Comparison of ENCODE assay signal across 25 cellular contexts in genomic region chr16:74661064-74661463, GRCh38. TPM values are rescaled to one million over a fixed set of nuclear protein-coding genes. Genes with fewer than 3 reads are reported as not detected.
DNase-seq lines count a peak whose midpoint lies in the region; ATAC-seq and TF ChIP-seq lines count a peak whose summit lies in the region.
"Had no signal": no experiment of that assay in that cellular context is flagged by ENCODE, and none has a peak within 500 bp of the region (broad histone marks: within the 10 kb centered on the region; RNA-seq: fewer than 3 reads in every experiment).

No MANE protein-coding gene starts in this region.

- CTCF ChIA-PET in CD8-positive, alpha-beta T cell (lab: Charles Lee), result no interaction called here

- H3K4me2 ChIP-seq in BLaER1, result peak overlapping the region; percentile 44
- H3K4me2 ChIP-seq in BLaER1 treated with 17β-estradiol and CSF1 and Interleukin-3, amounts not matched to agents 10 nM and 100 nM, result peak overlapping the region; percentile 4 to 86 (median 48); a peak in 14 of 22 replicates

- H3K4me3 Mint-ChIP-seq in activated T-helper 1 cell treated with anti-CD3 and anti-CD28 coated beads, Interleukin-12 subunit alpha, Interleukin-12 subunit beta, Interleukin-2, Interleukin-4 antibody, amounts not matched to agents 30 ng/mL and 10 ng/mL and 1 ng/mL, durations not matched to agents 14 hours and 24 hours and 36 hours, result peak overlapping the region; percentile 19
- no peak overlapping the region for H3K4me3 Mint-ChIP-seq in memory B cell
- no peak overlapping the region for H3K4me3 Mint-ChIP-seq in HFFc6
- no peak overlapping the region for H3K4me3 Mint-ChIP-seq in CD8-positive, alpha-beta T cell
- H3K4me3 Mint-ChIP-seq: activated naive CD4-positive, alpha-beta T cell treated with anti-CD3 and anti-CD28 coated beads for 36 hours; CD14-positive monocyte; stimulated activated memory B cell treated with anti-CD40 and anti-IgM and Interleukin-4, amounts not matched to agents 10 μg/mL and 1 μg/mL and 100 μg/mL, for 72 hours had no signal

- H3K36me3 Mint-ChIP-seq in activated T-helper 1 cell treated with anti-CD3 and anti-CD28 coated beads, Interleukin-12 subunit alpha, Interleukin-12 subunit beta, Interleukin-2, Interleukin-4 antibody, amounts not matched to agents 30 ng/mL and 10 ng/mL and 1 ng/mL, durations not matched to agents 14 hours and 24 hours and 36 hours (ENCODE audit: low read depth), result peaks cover 59% of the 10 kb centered on the region
- peaks cover 29% of the 10 kb centered on the region for H3K36me3 Mint-ChIP-seq in memory B cell
- H3K36me3 Mint-ChIP-seq in HFFc6 (ENCODE audit: low read depth), result peaks cover 40% of the 10 kb centered on the region
- H3K36me3 Mint-ChIP-seq in CD8-positive, alpha-beta T cell, result peaks cover 77% of the 10 kb centered on the region

- H3K27ac Mint-ChIP-seq in activated T-helper 1 cell treated with anti-CD3 and anti-CD28 coated beads, Interleukin-12 subunit alpha, Interleukin-12 subunit beta, Interleukin-2, Interleukin-4 antibody, amounts not matched to agents 30 ng/mL and 10 ng/mL and 1 ng/mL, durations not matched to agents 14 hours and 24 hours and 36 hours, result no peak overlapping the region
- H3K27ac Mint-ChIP-seq in memory B cell (peak overlapping the region; percentile 17), HFFc6 (no peak overlapping the region)
- H3K27ac Mint-ChIP-seq in CD8-positive, alpha-beta T cell, result no peak overlapping the region
- H3K27ac Mint-ChIP-seq: activated CD8-positive, alpha-beta T cell treated with anti-CD3 and anti-CD28 coated beads, Interleukin-2, amount 10 ng/mL, durations not matched to agents 7 days and 5 days; activated naive CD4-positive, alpha-beta T cell treated with anti-CD3 and anti-CD28 coated beads for 36 hours; IgD-negative memory B cell; stimulated activated memory B cell treated with anti-CD40 and anti-IgM and Interleukin-4, amounts not matched to agents 10 μg/mL and 1 μg/mL and 100 μg/mL, for 72 hours; T-cell had no signal

- no peak overlapping the region for H3K4me3 ChIP-seq in BLaER1
- no peak overlapping the region for H3K4me3 ChIP-seq in BLaER1 treated with 17β-estradiol and CSF1 and Interleukin-3, amounts not matched to agents 10 nM and 100 nM
- H3K4me3 ChIP-seq in CD8-positive, alpha-beta T cell (ENCODE audit: low read depth, low read length), result no peak overlapping the region
- H3K4me3 ChIP-seq: cardiac muscle cell, heart left ventricle, lower lobe of right lung, SJSA1 had no signal

- H3K4me1 ChIP-seq in BLaER1, result peaks cover 86% of the 10 kb centered on the region
- peaks cover 69 to 94% (median 80%) of the 10 kb centered on the region in 10 experiments for H3K4me1 ChIP-seq in BLaER1 treated with 17β-estradiol and CSF1 and Interleukin-3, amounts not matched to agents 10 nM and 100 nM
- peaks cover 55% of the 10 kb centered on the region for H3K4me1 ChIP-seq in CD8-positive, alpha-beta T cell (ENCODE audit: insufficient read depth, low read length)

- no peak overlapping the region for H3K9ac ChIP-seq in BLaER1
- 0 out of 22 replicates have a peak overlapping the region, but pooled peaks of 1 of the 11 experiments have one; percentile 6 for H3K9ac ChIP-seq in BLaER1 treated with 17β-estradiol and CSF1 and Interleukin-3, amounts not matched to agents 10 nM and 100 nM

- no peaks in the 10 kb centered on the region for H3K9me3 ChIP-seq in BLaER1
- no peaks in the 10 kb centered on the region for H3K9me3 ChIP-seq in BLaER1 treated with 17β-estradiol and CSF1 and Interleukin-3, amounts not matched to agents 10 nM and 100 nM (replicated peaks in 1 of 11)
- no peaks in the 10 kb centered on the region for H3K9me3 ChIP-seq in CD8-positive, alpha-beta T cell (ENCODE audit: low read length)
- H3K9me3 ChIP-seq: heart left ventricle, lower lobe of right lung, SJSA1 had no signal

- H3K27me3 Mint-ChIP-seq in activated T-helper 1 cell treated with anti-CD3 and anti-CD28 coated beads, Interleukin-12 subunit alpha, Interleukin-12 subunit beta, Interleukin-2, Interleukin-4 antibody, amounts not matched to agents 30 ng/mL and 10 ng/mL and 1 ng/mL, durations not matched to agents 14 hours and 24 hours and 36 hours (ENCODE audit: insufficient read depth), result no peaks in the 10 kb centered on the region
- H3K27me3 Mint-ChIP-seq in memory B cell, result no peaks in the 10 kb centered on the region
- H3K27me3 Mint-ChIP-seq in HFFc6 (ENCODE audit: insufficient read depth), result no peaks in the 10 kb centered on the region
- H3K27me3 Mint-ChIP-seq in CD8-positive, alpha-beta T cell (ENCODE audit: low read depth), result no peaks in the 10 kb centered on the region
- H3K27me3 Mint-ChIP-seq: IgD-negative memory B cell; stimulated activated memory B cell treated with anti-CD40 and anti-IgM and Interleukin-4, amounts not matched to agents 10 μg/mL and 1 μg/mL and 100 μg/mL, for 72 hours; T-cell had no signal

- no peak for ATAC-seq in memory B cell (ENCODE audit: low read depth)
- ATAC-seq in CD8-positive, alpha-beta T cell, result no peak
- ATAC-seq: activated CD8-positive, alpha-beta T cell treated with anti-CD3 and anti-CD28 coated beads, Interleukin-2, amount 10 ng/mL, durations not matched to agents 7 days and 5 days; heart left ventricle; lower lobe of right lung; sciatic nerve; stimulated activated memory B cell treated with anti-CD40 and anti-IgM and Interleukin-4, amounts not matched to agents 10 μg/mL and 1 μg/mL and 100 μg/mL, for 72 hours; T-cell had no signal

- no peaks in the 10 kb centered on the region for H3K27me3 ChIP-seq in BLaER1
- no peaks in the 10 kb centered on the region for H3K27me3 ChIP-seq in BLaER1 treated with 17β-estradiol and CSF1 and Interleukin-3, amounts not matched to agents 10 nM and 100 nM
- H3K27me3 ChIP-seq in CD8-positive, alpha-beta T cell (ENCODE audit: insufficient read depth, low read length), result no peaks in the 10 kb centered on the region
- H3K27me3 ChIP-seq: cardiac muscle cell, heart left ventricle, SJSA1 had no signal

- no peak for DNase-seq in activated T-helper 1 cell treated with anti-CD3 and anti-CD28 coated beads, Interleukin-12 subunit alpha, Interleukin-12 subunit beta, Interleukin-2, Interleukin-4 antibody, amounts not matched to agents 30 ng/mL and 10 ng/mL and 1 ng/mL, durations not matched to agents 14 hours and 24 hours and 36 hours (ENCODE audit: low spot score)
- DNase-seq in memory B cell (ENCODE audit: low spot score in 2 of 2) (no peak), HFFc6 (no peak), NCI-H526 (lab: John Stamatoyannopoulos, UW) (no peak)
- DNase-seq in CD8-positive, alpha-beta T cell, result no peak
- DNase-seq: activated CD8-positive, alpha-beta T cell treated with anti-CD3 and anti-CD28 coated beads, Interleukin-2, amount 10 ng/mL, durations not matched to agents 7 days and 5 days; activated naive CD4-positive, alpha-beta T cell treated with anti-CD3 and anti-CD28 coated beads for 36 hours; aorta; foreskin fibroblast; heart left ventricle; lower lobe of right lung; NCI-H1092 treated with DMSO at 0.1 percent for 48 hours; NCI-H187 treated with DMSO at 0.1 percent for 48 hours; NCI-H524 treated with DMSO at 0.1 percent for 48 hours; stimulated activated CD4-positive, alpha-beta T cell treated with anti-CD3 and anti-CD28 coated beads, Interleukin-12 subunit alpha, Interleukin-12 subunit beta, amount 100 ng/mL, for 4 hours; stimulated activated CD4-positive, alpha-beta T cell treated with anti-CD3 and anti-CD28 coated beads, Interleukin-4, amount 100 ng/mL, for 24 hours; T-cell had no signal

- no peak for TF ChIP-seq CTCF in HFFc6 (IDR thresholded peaks at IDR 0.05)
- no peak for TF ChIP-seq CTCF in CD8-positive, alpha-beta T cell (IDR thresholded peaks at IDR 0.05)

- peaks cover 96% of the 10 kb centered on the region for H3K36me3 ChIP-seq in BLaER1
- H3K36me3 ChIP-seq in BLaER1 treated with 17β-estradiol and CSF1 and Interleukin-3, amounts not matched to agents 10 nM and 100 nM, result peaks cover 70 to 97% (median 96%) of the 10 kb centered on the region in 11 experiments
- H3K36me3 ChIP-seq in CD8-positive, alpha-beta T cell (ENCODE audit: insufficient read depth, low read length), result peaks cover 32% of the 10 kb centered on the region

- no peak overlapping the region for H3K27ac ChIP-seq in BLaER1
- no peak overlapping the region for H3K27ac ChIP-seq in BLaER1 treated with 17β-estradiol and CSF1 and Interleukin-3, amounts not matched to agents 10 nM and 100 nM
- H3K27ac ChIP-seq in CD8-positive, alpha-beta T cell (ENCODE audit: low read depth, low read length), result no peak overlapping the region
- H3K27ac ChIP-seq: cardiac muscle cell, heart left ventricle, lower lobe of right lung, SJSA1 had no signal

- H3K9me3 Mint-ChIP-seq in activated T-helper 1 cell treated with anti-CD3 and anti-CD28 coated beads, Interleukin-12 subunit alpha, Interleukin-12 subunit beta, Interleukin-2, Interleukin-4 antibody, amounts not matched to agents 30 ng/mL and 10 ng/mL and 1 ng/mL, durations not matched to agents 14 hours and 24 hours and 36 hours, result no peaks in the 10 kb centered on the region
- H3K9me3 Mint-ChIP-seq in memory B cell, result no peaks in the 10 kb centered on the region
- H3K9me3 Mint-ChIP-seq in HFFc6, result no peaks in the 10 kb centered on the region
- H3K9me3 Mint-ChIP-seq in CD8-positive, alpha-beta T cell, result no peaks in the 10 kb centered on the region
- H3K9me3 Mint-ChIP-seq: activated naive CD4-positive, alpha-beta T cell treated with anti-CD3 and anti-CD28 coated beads for 36 hours; CD14-positive monocyte; IgD-negative memory B cell; stimulated activated memory B cell treated with anti-CD40 and anti-IgM and Interleukin-4, amounts not matched to agents 10 μg/mL and 1 μg/mL and 100 μg/mL, for 72 hours; T-cell had no signal

- peaks cover 79% of the 10 kb centered on the region for H3K4me1 Mint-ChIP-seq in activated T-helper 1 cell treated with anti-CD3 and anti-CD28 coated beads, Interleukin-12 subunit alpha, Interleukin-12 subunit beta, Interleukin-2, Interleukin-4 antibody, amounts not matched to agents 30 ng/mL and 10 ng/mL and 1 ng/mL, durations not matched to agents 14 hours and 24 hours and 36 hours (ENCODE audit: low read depth)
- H3K4me1 Mint-ChIP-seq in memory B cell, result peaks cover 34% of the 10 kb centered on the region
- peaks cover 39% of the 10 kb centered on the region for H3K4me1 Mint-ChIP-seq in HFFc6 (ENCODE audit: low read depth)
- H3K4me1 Mint-ChIP-seq in CD8-positive, alpha-beta T cell (ENCODE audit: low read depth), result peaks cover 75% of the 10 kb centered on the region

- POLR2A ChIA-PET in CD8-positive, alpha-beta T cell (lab: Charles Lee), result no interaction called here

- H4K20me1 ChIP-seq in BLaER1, result peaks cover 100% of the 10 kb centered on the region
- peaks cover 30 to 100% (median 95%) of the 10 kb centered on the region in 11 experiments; a peak in 20 of 22 replicates for H4K20me1 ChIP-seq in BLaER1 treated with 17β-estradiol and CSF1 and Interleukin-3, amounts not matched to agents 10 nM and 100 nM

- intact Hi-C loops in activated T-helper 1 cell treated with anti-CD3 and anti-CD28 coated beads, Interleukin-12 subunit alpha, Interleukin-12 subunit beta, Interleukin-2, Interleukin-4 antibody, amounts not matched to agents 30 ng/mL and 10 ng/mL and 1 ng/mL, durations not matched to agents 14 hours and 24 hours and 36 hours (cut with micrococcal nuclease), result loop anchor here (10.0 kb wide), 1 partner anchor 774 kb away; the partner anchor contains the start of gene CFDP1
- intact Hi-C loops in CD8-positive, alpha-beta T cell (cut with DNase I, micrococcal nuclease), result loop anchor here (10.0 kb wide), 2 partner anchors 964 to 1996 kb away; partner anchors contain the start of gene ADAT1 (in 1 of the 2)

RNA-seq across cellular contexts. Expression of gene RFWD3, which starts 5.6 kb away (rescaled TPM):
- 112 and 116 TPM in 2 replicates for total RNA-seq in activated T-helper 1 cell treated with anti-CD3 and anti-CD28 coated beads, Interleukin-12 subunit alpha, Interleukin-12 subunit beta, Interleukin-2, Interleukin-4 antibody, amounts not matched to agents 30 ng/mL and 10 ng/mL and 1 ng/mL, durations not matched to agents 14 hours and 24 hours and 36 hours
- 10 to 100 TPM; 27.2 to 44.4 (median 42.9) TPM for total RNA-seq in HFFc6 (2021; fragmentation: NEBNext Ultra II Directional; extraction: Animal tissue kit (Norgen Biotek cat#: 25700))
- 10 to 100 TPM; 43.7 to 49.7 TPM for total RNA-seq in CD8-positive, alpha-beta T cell

RNA-seq across cellular contexts. Expression of gene MLKL, which starts 39.6 kb away (rescaled TPM):
- total RNA-seq in activated T-helper 1 cell treated with anti-CD3 and anti-CD28 coated beads, Interleukin-12 subunit alpha, Interleukin-12 subunit beta, Interleukin-2, Interleukin-4 antibody, amounts not matched to agents 30 ng/mL and 10 ng/mL and 1 ng/mL, durations not matched to agents 14 hours and 24 hours and 36 hours, result 23.9 and 24.0 TPM in 2 replicates
- total RNA-seq in HFFc6 (2021; fragmentation: NEBNext Ultra II Directional; extraction: Animal tissue kit (Norgen Biotek cat#: 25700)), result 10 to 100 TPM; 10.2 to 14.8 (median 11.4) TPM
- total RNA-seq in CD8-positive, alpha-beta T cell, result 10 to 100 TPM; 12.1 to 13.2 TPM

RNA-seq across cellular contexts. Expression of gene GLG1, which starts 54.1 kb away (rescaled TPM):
- 66.5 and 71.8 TPM in 2 replicates for total RNA-seq in activated T-helper 1 cell treated with anti-CD3 and anti-CD28 coated beads, Interleukin-12 subunit alpha, Interleukin-12 subunit beta, Interleukin-2, Interleukin-4 antibody, amounts not matched to agents 30 ng/mL and 10 ng/mL and 1 ng/mL, durations not matched to agents 14 hours and 24 hours and 36 hours
- 100 to 1,000 TPM; 149 to 167 (median 161) TPM for total RNA-seq in HFFc6 (2021; fragmentation: NEBNext Ultra II Directional; extraction: Animal tissue kit (Norgen Biotek cat#: 25700))
- 10 to 100 TPM; 73.7 to 79.4 TPM for total RNA-seq in CD8-positive, alpha-beta T cell
